Comparison of ENCODE assay signal across 20 cellular contexts in the genomic region with DNA sequence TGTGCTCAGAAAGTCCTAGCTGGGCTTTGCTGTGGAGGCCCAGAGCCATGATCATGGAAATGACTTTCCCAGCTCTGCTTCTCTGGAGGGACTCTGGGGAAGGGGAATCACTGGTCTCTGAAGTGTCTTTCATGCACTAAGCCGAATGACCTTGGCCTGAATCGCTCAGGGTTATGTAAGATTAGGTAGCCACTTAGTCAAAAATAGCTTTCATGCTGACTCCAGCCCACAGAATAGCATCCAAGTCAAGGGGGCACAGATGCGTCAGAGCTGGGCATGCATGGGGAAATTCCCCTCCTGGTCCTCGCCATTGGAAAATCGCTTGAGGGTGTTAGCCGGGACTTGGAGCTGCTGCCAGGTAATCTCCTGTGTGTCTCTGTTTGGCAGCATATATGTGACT. TPM values are rescaled to one million over a fixed set of nuclear protein-coding genes. Genes with fewer than 3 reads are reported as not detected.
A peak's percentile ranks its signal among the peaks of the same experiment; 100 is the strongest.
DNase-seq lines count a peak whose midpoint lies in the region; ATAC-seq, FAIRE-seq and TF ChIP-seq lines count a peak whose summit lies in the region.
"Had no signal": no experiment of that assay in that cellular context is flagged by ENCODE, and none has a peak within 500 bp of the region (broad histone marks: within the 10 kb centered on the region; RNA-seq: fewer than 3 reads in every experiment).

No MANE protein-coding gene starts in this region.

- H2AK5ac ChIP-seq in H9 (ENCODE audit: insufficient read length, low read length), result no peak overlapping the region

- peak; percentile 91 for ATAC-seq in Right ventricle myocardium inferior
- ATAC-seq in Right ventricle myocardium superior (ENCODE audit: poor library complexity), result peak; percentile 93
- no peak for ATAC-seq in mucosa of descending colon

- H3K27me3 ChIP-seq in keratinocyte (ENCODE audit: control insufficient read depth, extremely low read depth, insufficient read depth, low read length), result peaks cover 37% of the 10 kb centered on the region
- H3K27me3 ChIP-seq in H9 (ENCODE audit: insufficient read depth, low read length), result no peaks in the 10 kb centered on the region

- no peak overlapping the region for H3K56ac ChIP-seq in H9 (ENCODE audit: insufficient read length, low read depth, low read length)

- H4K91ac ChIP-seq in H9 (ENCODE audit: insufficient read length, low read depth, low read length), result no peak overlapping the region

- TF ChIP-seq CTCF in keratinocyte (optimal IDR thresholded peaks at IDR 0.05 in 1 of 3, IDR thresholded peaks at IDR 0.05 in 1 of 3, conservative IDR thresholded peaks at IDR 0.05 in 1 of 3; ENCODE audit: extremely low read depth in 1 of 3, insufficient read depth in 2 of 3, low read length in 3 of 3) (no peak), H9 (conservative IDR thresholded peaks at IDR 0.05) (no peak), mucosa of descending colon (IDR thresholded peaks at IDR 0.05) (no peak)

- no peaks in the 10 kb centered on the region for H3K9me1 ChIP-seq in keratinocyte (ENCODE audit: control insufficient read depth, extremely low read depth, insufficient read depth, low read length)

- H3K4me2 ChIP-seq in keratinocyte (ENCODE audit: control insufficient read depth, extremely low read depth, insufficient read depth, low read depth, low read length) (peak overlapping the region; percentile 7), H9 (ENCODE audit: insufficient read depth, insufficient read length, low read length) (no peak overlapping the region)

- H4K5ac ChIP-seq in H9 (ENCODE audit: insufficient read length, low read depth, low read length), result no peak overlapping the region

- no peak overlapping the region for H3K9ac ChIP-seq in keratinocyte (ENCODE audit: control insufficient read depth, extremely low read depth, insufficient read depth, low read length)
- no peak overlapping the region for H3K9ac ChIP-seq in H9 (ENCODE audit: extremely low read depth, insufficient read length, low read length)

- H4K8ac ChIP-seq in H9 (replicated peaks; ENCODE audit: insufficient read length, low read depth, low read length), result no peak overlapping the region

- peak; percentile 66 for DNase-seq in Right ventricle myocardium inferior (ENCODE audit: missing footprints)
- no peak for DNase-seq in cardiac septum (ENCODE audit: low spot score)
- peak; percentile 67 for DNase-seq in Right ventricle myocardium superior
- DNase-seq in keratinocyte (ENCODE audit: low read depth, low spot score), result no peak
- no peak for DNase-seq in H9
- no peak for DNase-seq in DMS53 (lab: John Stamatoyannopoulos, UW)
- DNase-seq in activated T-cell treated with anti-CD3 and anti-CD28 coated beads, Interleukin-2, amount 50 U/mL, for 1 hour, result no peak
- DNase-seq in mucosa of descending colon, result no peak
- DNase-seq: C1 segment of cervical spinal cord, MV-4-11, NCI-H1417, NCI-H1930, NCI-H2171, NCI-H748 treated with DMSO at 0.1 percent for 48 hours, OCI-M1 had no signal

- no peaks in the 10 kb centered on the region for H3K36me3 ChIP-seq in keratinocyte (ENCODE audit: control insufficient read depth in 2 of 2, extremely low read depth in 1 of 2, insufficient read depth in 2 of 2, low read length in 2 of 2)
- H3K36me3 ChIP-seq in mucosa of descending colon (ENCODE audit: low read depth), result no peaks in the 10 kb centered on the region
- H3K36me3 ChIP-seq: SJSA1 had no signal

- H3K79me2 ChIP-seq in keratinocyte (ENCODE audit: control insufficient read depth, insufficient read depth, low read length) (no peaks in the 10 kb centered on the region), H9 (ENCODE audit: insufficient read depth, low read length) (no peaks in the 10 kb centered on the region)

- no CpG with 5 or more reads among the region's 6 CpGs for WGBS in H9 (ENCODE audit: extremely low coverage, insufficient read length, low lambda C conversion rate)

- no peak overlapping the region for H3K4me3 ChIP-seq in keratinocyte (ENCODE audit: control insufficient read depth in 2 of 3, extremely low read depth in 1 of 3, insufficient read depth in 2 of 3, low read depth in 1 of 3, low read length in 3 of 3)
- no peak overlapping the region for H3K4me3 ChIP-seq in mucosa of descending colon
- H3K4me3 ChIP-seq: SJSA1 had no signal

- no peaks in the 10 kb centered on the region for H3K79me1 ChIP-seq in H9 (ENCODE audit: insufficient read depth, low read depth, low read length, poor library complexity, severe bottlenecking)

- no peak overlapping the region for H2BK20ac ChIP-seq in H9 (ENCODE audit: low read depth, low read length, poor library complexity, severe bottlenecking)

- H3K18ac ChIP-seq in H9 (ENCODE audit: insufficient read length, low read depth, low read length), result no peak overlapping the region

- H3K4me1 ChIP-seq in keratinocyte (ENCODE audit: control insufficient read depth, extremely low read depth, insufficient read depth, low read length), result peaks cover 9% of the 10 kb centered on the region
- no peaks in the 10 kb centered on the region for H3K4me1 ChIP-seq in H9 (ENCODE audit: insufficient read depth, low read length)
- H3K4me1 ChIP-seq in mucosa of descending colon (ENCODE audit: low read depth), result no peaks in the 10 kb centered on the region

- no peak overlapping the region for H2BK15ac ChIP-seq in H9 (ENCODE audit: low read depth, low read length)

- no peak overlapping the region for H3T11ph ChIP-seq in H9 (ENCODE audit: low read length)

- H3K9me3 ChIP-seq in keratinocyte (ENCODE audit: control insufficient read depth, low read depth, low read length) (no peaks in the 10 kb centered on the region), H9 (ENCODE audit: control insufficient read depth, low read depth, low read length) (no peaks in the 10 kb centered on the region), mucosa of descending colon (no peaks in the 10 kb centered on the region)
- H3K9me3 ChIP-seq: SJSA1 had no signal

- H3K27ac ChIP-seq in keratinocyte (ENCODE audit: control insufficient read depth, insufficient read depth, low read length), result no peak overlapping the region
- no peak overlapping the region for H3K27ac ChIP-seq in H9 (ENCODE audit: insufficient read length, low read depth, low read length)
- H3K27ac ChIP-seq: RWPE1, SJSA1 had no signal

- no peak overlapping the region for H2BK12ac ChIP-seq in H9 (ENCODE audit: insufficient read length, low read depth, low read length)

- no peaks in the 10 kb centered on the region for H3K9me3 Mint-ChIP-seq in H9

- no peak overlapping the region for H2BK5ac ChIP-seq in H9 (ENCODE audit: insufficient read length, low read length)

- H4K20me1 ChIP-seq in keratinocyte (ENCODE audit: control insufficient read depth, extremely low read depth, insufficient read depth, low read length), result peaks cover 3% of the 10 kb centered on the region
- H4K20me1 ChIP-seq in H9 (ENCODE audit: control insufficient read depth, insufficient read depth, insufficient read length), result no peaks in the 10 kb centered on the region

- H3K4ac ChIP-seq in H9 (ENCODE audit: low read depth, low read length), result no peak overlapping the region

- no peak for FAIRE-seq in keratinocyte (lab: Jason Lieb, UNC)
- FAIRE-seq: A204.1, H54, HTR-8/SVneo had no signal

- peaks cover 24% of the 10 kb centered on the region for H3K27me3 Mint-ChIP-seq in H9 (ENCODE audit: low read depth)

- no peaks in the 10 kb centered on the region for H3K23me2 ChIP-seq in H9 (ENCODE audit: insufficient read length, low read depth, low read length, poor library complexity, severe bottlenecking)

- dilution Hi-C loops in keratinocyte (cut with MboI; ENCODE audit: extremely low pct_ligation_motif_present, low sequenced_read_pairs), result no loop called here

- H3K23ac ChIP-seq in H9 (ENCODE audit: insufficient read length, low read depth, low read length), result no peak overlapping the region

- no peak overlapping the region for H2BK120ac ChIP-seq in H9 (ENCODE audit: low read depth, low read length, poor library complexity, severe bottlenecking)

- H3K4me1 Mint-ChIP-seq in H9, result peaks cover 0 to 4% of the 10 kb centered on the region in 2 experiments; a peak in 2 of 4 replicates

- no peak overlapping the region for H2AFZ ChIP-seq in keratinocyte (ENCODE audit: control insufficient read depth, low read length)
- H2AFZ ChIP-seq in H9 (ENCODE audit: low read length), result no peak overlapping the region

- no peak overlapping the region for H3K4me3 Mint-ChIP-seq in H9

- no peak overlapping the region for H3K14ac ChIP-seq in H9 (ENCODE audit: insufficient read depth, low read length)

- intact Hi-C loops in Right ventricle myocardium inferior (cut with DNase I) (no loop called here), cardiac septum (cut with DNase I) (no loop called here), Right ventricle myocardium superior (cut with DNase I) (no loop called here), mucosa of descending colon (cut with DNase I, micrococcal nuclease) (no loop called here)

- H3K27ac Mint-ChIP-seq in H9, result no peak overlapping the region

- no peaks in the 10 kb centered on the region; a peak in 1 of 7 replicates for H3K36me3 Mint-ChIP-seq in H9 (ENCODE audit: insufficient read depth in 1 of 3, low read depth in 3 of 3)

RNA-seq across cellular contexts. Expression of gene PPARGC1B, which starts 36.1 kb away (rescaled TPM):
- 30.1 TPM for total RNA-seq in Right ventricle myocardium inferior
- total RNA-seq in cardiac septum, result 18.9 TPM
- 27.9 TPM for total RNA-seq in Right ventricle myocardium superior
- polyA plus RNA-seq in keratinocyte, result 1.5 to 2.2 TPM (median 1.6 TPM) in 3 replicates
- 1.0 TPM for polyA plus RNA-seq in keratinocyte (2011; ENCODE audit: low read depth)
- 1.1 TPM in 2 replicates for polyA plus RNA-seq in keratinocyte (2011; cell fraction: cytosol; rRNA removed)
- polyA plus RNA-seq in keratinocyte (2011; cell fraction: nucleus; rRNA removed), result 6.7 and 7.7 TPM in 2 replicates
- polyA plus RNA-seq in keratinocyte (2012; ENCODE audit: low replicate concordance), result 1.8 and 2.1 TPM in 2 replicates
- 3.5 to 8.7 TPM (median 3.6 TPM) in 3 replicates for polyA minus RNA-seq in keratinocyte
- 2.5 TPM for polyA minus RNA-seq in keratinocyte (2011; cell fraction: cytosol; rRNA and poly(A)+ RNA removed)
- 6.4 and 11.2 TPM in 2 replicates for polyA minus RNA-seq in keratinocyte (2011; cell fraction: nucleus; rRNA and poly(A)+ RNA removed)
- total RNA-seq in H9 (2021), result 17.1 and 17.7 TPM in 2 replicates
- 10 to 100 TPM; 42.2 to 46.4 (median 44.4) TPM for total RNA-seq in mucosa of descending colon

Comparison
In these comparisons a context has a peak if more than half of its experiments do, and no peak if none do; other contexts are left out.
1. DNase-seq: peak in Right ventricle myocardium inferior (single experiment) and Right ventricle myocardium superior (single experiment); none in cardiac septum (single experiment), keratinocyte (single experiment), H9 (single experiment), DMS53 (single experiment), activated T-cell treated with anti-CD3 and anti-CD28 coated beads, Interleukin-2, amount 50 U/mL, for 1 hour (single experiment) and mucosa of descending colon (0 of 3).